Comparison of ENCODE assay signal across 12 cellular contexts in the genomic region with DNA sequence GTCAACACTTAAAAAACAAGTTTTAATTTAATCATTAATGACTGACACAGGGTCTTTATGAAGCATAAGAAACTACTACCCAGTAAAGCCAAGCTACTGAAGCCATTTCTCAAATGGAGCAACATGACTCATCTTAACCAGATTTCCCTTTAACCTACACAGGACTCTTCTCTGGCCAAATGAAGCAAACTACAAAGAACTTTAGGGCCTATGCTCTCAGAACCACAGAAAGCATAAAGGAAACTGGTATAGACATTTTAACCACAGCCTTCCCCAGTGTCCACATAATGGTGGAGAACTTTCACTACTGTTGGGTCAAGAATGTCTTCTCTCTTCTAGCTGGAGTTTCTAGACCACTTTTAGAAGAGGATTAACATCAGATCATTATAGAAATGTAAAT. TPM values are rescaled to one million over a fixed set of nuclear protein-coding genes. Genes with fewer than 3 reads are reported as not detected.
A peak's percentile ranks its signal among the peaks of the same experiment; 100 is the strongest.
DNase-seq lines count a peak whose midpoint lies in the region; ATAC-seq lines count a peak whose summit lies in the region.
"Had no signal": no experiment of that assay in that cellular context is flagged by ENCODE, and none has a peak within 500 bp of the region (broad histone marks: within the 10 kb centered on the region; RNA-seq: fewer than 3 reads in every experiment).

No MANE protein-coding gene starts in this region.

- no peaks in the 10 kb centered on the region for H3K27me3 ChIP-seq in effector memory CD4-positive, alpha-beta T cell (replicated peaks; ENCODE audit: control insufficient read depth, insufficient read depth, low read length, poor library complexity, severe bottlenecking)
- H3K27me3 ChIP-seq: SJSA1 had no signal

- intact Hi-C loops in cardiac septum (cut with DNase I), result no loop called here

- no peaks in the 10 kb centered on the region for H3K9me3 ChIP-seq in effector memory CD4-positive, alpha-beta T cell (ENCODE audit: control insufficient read depth, low read length)
- H3K9me3 ChIP-seq: SJSA1 had no signal

- no peak overlapping the region for H3K27ac ChIP-seq in effector memory CD4-positive, alpha-beta T cell (ENCODE audit: insufficient read depth, low read length, poor library complexity, severe bottlenecking)
- H3K27ac ChIP-seq: SJSA1, skin epidermis had no signal

- no peaks in the 10 kb centered on the region for H3K4me1 ChIP-seq in effector memory CD4-positive, alpha-beta T cell (ENCODE audit: control insufficient read depth, insufficient read depth, low read length, poor library complexity, severe bottlenecking)
- H3K4me1 ChIP-seq: SJSA1 had no signal

- peak; percentile 18 for DNase-seq in EL
- peak; percentile 66 for DNase-seq in amniotic epithelial cell (ENCODE audit: low read depth)
- no peak for DNase-seq in effector memory CD4-positive, alpha-beta T cell
- DNase-seq in epidermal melanocyte (ENCODE audit: insufficient read length, low spot score), result no peak
- DNase-seq in DMS114 treated with DMSO at 0.1 percent for 48 hours (lab: John Stamatoyannopoulos, UW; ENCODE audit: unreplicated experiment), result no peak
- DNase-seq in cardiac septum (ENCODE audit: low spot score), result no peak
- DNase-seq: effector CD4-positive, alpha-beta T cell; NCI-H1048 had no signal

- H3K4me3 ChIP-seq in effector memory CD4-positive, alpha-beta T cell (ENCODE audit: insufficient read depth, low read depth, low read length, poor library complexity, severe bottlenecking), result no peak overlapping the region
- H3K4me3 ChIP-seq: SJSA1, skin epidermis had no signal

- H3K36me3 ChIP-seq in effector memory CD4-positive, alpha-beta T cell (ENCODE audit: control insufficient read depth, insufficient read depth, low read length), result peaks cover 19% of the 10 kb centered on the region

- peak; percentile 63 for ATAC-seq in GM19467 (IDR thresholded peaks at IDR 0.05; ENCODE audit: unreplicated experiment)
- peak; percentile 76 for ATAC-seq in HG03108 (IDR thresholded peaks at IDR 0.05; ENCODE audit: unreplicated experiment)

RNA-seq across cellular contexts. Expression of a gene that starts 34.6 kb away (rescaled TPM):
- 16.2 TPM for total RNA-seq in cardiac septum

RNA-seq across cellular contexts. Expression of a gene that starts 42.2 kb away (rescaled TPM):
- 0.73 TPM for total RNA-seq in cardiac septum

RNA-seq across cellular contexts. Expression of a gene that starts 42.6 kb away (rescaled TPM):
- total RNA-seq in cardiac septum, result 27.8 TPM

Comparison
In these comparisons a context has a peak if more than half of its experiments do, and no peak if none do; other contexts are left out.
1. DNase-seq: peak in EL (single experiment) and amniotic epithelial cell (single experiment); none in effector memory CD4-positive, alpha-beta T cell (0 of 3), epidermal melanocyte (single experiment), DMS114 treated with DMSO at 0.1 percent for 48 hours (single experiment) and cardiac septum (single experiment).